Comparison of ENCODE assay signal across 12 cellular contexts in genomic region chr13:34201050-34201913, GRCh38.
DNase-seq lines count a peak whose midpoint lies in the region; ATAC-seq and TF ChIP-seq lines count a peak whose summit lies in the region.
"Had no signal": no experiment of that assay in that cellular context is flagged by ENCODE, and none has a peak within 500 bp of the region (broad histone marks: within the 10 kb centered on the region; RNA-seq: fewer than 3 reads in every experiment).

No MANE protein-coding gene starts in this region.

- in situ Hi-C loops in brain microvascular endothelial cell (cut with HindIII; ENCODE audit: low pct_ligation_motif_present, low sequenced_read_pairs), result no loop called here

- no peak overlapping the region for H3K27ac ChIP-seq in brain microvascular endothelial cell
- H3K27ac ChIP-seq in upper lobe of right lung, result no peak overlapping the region
- H3K27ac ChIP-seq in ovary, result no peak overlapping the region
- H3K27ac ChIP-seq: psoas muscle had no signal

- intact Hi-C loops in upper lobe of right lung (cut with DNase I), result no loop called here
- intact Hi-C loops in ovary (cut with DNase I), result no loop called here

- no peak for TF ChIP-seq POLR2A in ovary (IDR thresholded peaks at IDR 0.05)

- H3K36me3 ChIP-seq in brain microvascular endothelial cell (replicated peaks) (no peaks in the 10 kb centered on the region), upper lobe of right lung (no peaks in the 10 kb centered on the region), ovary (no peaks in the 10 kb centered on the region)
- H3K36me3 ChIP-seq: BE2C had no signal

- peak; percentile 19 for DNase-seq in SIG-M5 treated with dmso at 0.1 percent for 504 hours (lab: John Stamatoyannopoulos, UW; ENCODE audit: unreplicated experiment)
- no peak for DNase-seq in SIG-M5 (lab: John Stamatoyannopoulos, UW)
- DNase-seq in brain microvascular endothelial cell, result peak; percentile 53
- DNase-seq in left lobe of liver (ENCODE audit: low spot score), result no peak
- no peak for DNase-seq in upper lobe of right lung
- no peak for DNase-seq in ovary
- no peak for DNase-seq in DMS 273 treated with DMSO at 0.1 percent for 48 hours (lab: John Stamatoyannopoulos, UW)
- DNase-seq: amygdala, BE2C, psoas muscle had no signal

- H3K27me3 ChIP-seq in brain microvascular endothelial cell (replicated peaks), result no peaks in the 10 kb centered on the region
- H3K27me3 ChIP-seq in upper lobe of right lung, result no peaks in the 10 kb centered on the region
- no peaks in the 10 kb centered on the region for H3K27me3 ChIP-seq in ovary
- H3K27me3 ChIP-seq: BE2C had no signal

- peak; percentile 87 for ATAC-seq in left lobe of liver
- ATAC-seq in upper lobe of right lung, result peak; percentile 56
- ATAC-seq in HG03439 (IDR thresholded peaks at IDR 0.05; ENCODE audit: unreplicated experiment), result no peak
- ATAC-seq: HCT116, psoas muscle had no signal

- no peak for TF ChIP-seq CTCF in brain microvascular endothelial cell (IDR thresholded peaks at IDR 0.05; ENCODE audit: low read depth, low read length, missing control alignments)
- TF ChIP-seq CTCF in upper lobe of right lung (IDR thresholded peaks at IDR 0.05), result no peak
- TF ChIP-seq CTCF in ovary (IDR thresholded peaks at IDR 0.05), result no peak

- TF ChIP-seq EP300 in ovary (IDR thresholded peaks at IDR 0.05), result no peak

- no peak overlapping the region for H3K4me3 ChIP-seq in brain microvascular endothelial cell (ENCODE audit: low read depth, low read length)
- H3K4me3 ChIP-seq in upper lobe of right lung, result no peak overlapping the region
- H3K4me3 ChIP-seq in ovary, result no peak overlapping the region
- H3K4me3 ChIP-seq: psoas muscle had no signal

- WGBS in ovary, 3 donors, result 76 to 88% (median 85%) methylated on average over 1 of the region's 1 CpG

- H3K4me1 ChIP-seq in upper lobe of right lung (no peaks in the 10 kb centered on the region), ovary (ENCODE audit: insufficient read depth) (no peaks in the 10 kb centered on the region)
- H3K4me1 ChIP-seq: BE2C, psoas muscle had no signal

- no peaks in the 10 kb centered on the region for H3K9me3 ChIP-seq in upper lobe of right lung
- H3K9me3 ChIP-seq in ovary, result no peaks in the 10 kb centered on the region
- H3K9me3 ChIP-seq: BE2C, psoas muscle had no signal

Comparison
In these comparisons a context has a peak if more than half of its experiments do, and no peak if none do; other contexts are left out.
1. DNase-seq: peak in SIG-M5 treated with dmso at 0.1 percent for 504 hours (single experiment) and brain microvascular endothelial cell (single experiment); none in SIG-M5 (single experiment), left lobe of liver (single experiment), upper lobe of right lung (single experiment), ovary (0 of 5) and DMS 273 treated with DMSO at 0.1 percent for 48 hours (single experiment).